In genomic region chr3:114900908-114901307, GRCh38 we compare ENCODE assay signal across 9 cellular contexts.
A peak's percentile ranks its signal among the peaks of the same experiment; 100 is the strongest.
DNase-seq lines count a peak whose midpoint lies in the region; ATAC-seq and TF ChIP-seq lines count a peak whose summit lies in the region.
"Had no signal": no experiment of that assay in that cellular context is flagged by ENCODE, and none has a peak within 500 bp of the region (broad histone marks: within the 10 kb centered on the region; RNA-seq: fewer than 3 reads in every experiment).

No MANE protein-coding gene starts in this region.

- 77% methylated on average over 8 of the region's 8 CpGs for WGBS in SK-N-SH (ENCODE audit: low lambda C conversion rate)
- 46 to 69% methylated on average over 8 of the region's 8 CpGs for WGBS in upper lobe of left lung, 2 donors

- H3K79me2 ChIP-seq in SK-N-SH (ENCODE audit: insufficient read depth): no peaks in the 10 kb centered on the region

- TF ChIP-seq RAD21 in SK-N-SH (IDR thresholded peaks at IDR 0.05; ENCODE audit: low read length): no peak

- TF ChIP-seq CTCF in SK-N-SH (IDR thresholded peaks at IDR 0.05): no peak
- no peak for TF ChIP-seq CTCF in upper lobe of left lung (IDR thresholded peaks at IDR 0.05)

- ATAC-seq in SK-N-SH treated with all-trans-retinoic acid at 6 μM for 48 hours: no peak; the same call in 2 of the 3 replicates
- ATAC-seq in upper lobe of left lung (ENCODE audit: low FRiP score in 2 of 2): peak in 1 of 2 donors; percentile 46
- ATAC-seq in GM21576 (IDR thresholded peaks at IDR 0.05; ENCODE audit: unreplicated experiment): no peak

- H4K20me1 ChIP-seq in SK-N-SH (ENCODE audit: insufficient read depth): no peaks in the 10 kb centered on the region

- H3K4me2 ChIP-seq in SK-N-SH: peak overlapping the region; percentile 53

- DNase-seq in SK-N-SH: no peak
- DNase-seq in upper lobe of left lung: no peak
- no peak for DNase-seq in superior temporal gyrus (ENCODE audit: extremely low spot score)
- DNase-seq in hepatic stellate cell (ENCODE audit: low spot score): no peak
- DNase-seq: activated CD8-positive, alpha-beta memory T cell treated with anti-CD3 and anti-CD28 coated beads, Interleukin-2, amount 50 U/mL, for 4 hours had no signal

- TF ChIP-seq POLR2A in upper lobe of left lung (IDR thresholded peaks at IDR 0.05): no peak

- POLR2A ChIA-PET in SK-N-SH (lab: Yijun Ruan, JAX): no interaction called here

- H3K9ac ChIP-seq in SK-N-SH: no peak overlapping the region
- H3K9ac ChIP-seq in endocrine pancreas (ENCODE audit: control insufficient read depth, insufficient read depth, low read length): no peak overlapping the region

- TF ChIP-seq EP300 in SK-N-SH (IDR thresholded peaks at IDR 0.05; ENCODE audit: borderline replicate concordance in 1 of 2, low read depth in 1 of 2, low read length in 1 of 2) (no peak), upper lobe of left lung (IDR thresholded peaks at IDR 0.05) (no peak)

- H3K27ac ChIP-seq in SK-N-SH (ENCODE audit: low read depth in 2 of 2, low read length in 1 of 2): peak overlapping the region in 1 of 2 experiments; percentile 6; a peak in 1 of 4 replicates
- peak overlapping the region; percentile 70 for H3K27ac ChIP-seq in muscle layer of duodenum (ENCODE audit: low read length)
- H3K27ac ChIP-seq in upper lobe of left lung: peak overlapping the region; percentile 4 to 74 (median 41)

- H3K36me3 ChIP-seq in SK-N-SH (replicated peaks in 1 of 2; ENCODE audit: control insufficient read depth in 1 of 2, insufficient read depth in 2 of 2, low read length in 1 of 2) (no peaks in the 10 kb centered on the region), endocrine pancreas (ENCODE audit: control insufficient read depth, insufficient read depth, low read length) (no peaks in the 10 kb centered on the region), muscle layer of duodenum (ENCODE audit: control insufficient read depth in 1 of 2, insufficient read depth in 2 of 2, low read length in 2 of 2) (no peaks in the 10 kb centered on the region), upper lobe of left lung (no peaks in the 10 kb centered on the region)

- no peaks in the 10 kb centered on the region for H3K9me2 ChIP-seq in SK-N-SH

- 0 out of 2 replicates have a peak overlapping the region, but pooled peaks have one; percentile 4 for H2AFZ ChIP-seq in SK-N-SH (ENCODE audit: low read depth)

- H3K4me3 ChIP-seq in SK-N-SH (ENCODE audit: low read depth in 2 of 2, low read length in 1 of 2) (no peak overlapping the region), endocrine pancreas (ENCODE audit: control insufficient read depth, insufficient read depth, low read length) (peak overlapping the region; percentile 94), muscle layer of duodenum (ENCODE audit: low read depth in 1 of 2, low read length in 2 of 2) (peak overlapping the region; percentile 34 to 53), upper lobe of left lung (peak overlapping the region in 3 of 4 donors; percentile 32 to 38 (median 33))

- peaks cover 4% of the 10 kb centered on the region for H3F3A ChIP-seq in SK-N-SH (replicated peaks; ENCODE audit: insufficient read depth)

- CTCF ChIA-PET in SK-N-SH (lab: Yijun Ruan, JAX): no interaction called here

- H3K4me1 ChIP-seq in SK-N-SH (ENCODE audit: control insufficient read depth in 1 of 2, insufficient read depth in 2 of 2, low read depth in 1 of 2, low read length in 1 of 2) (peaks cover 0 to 2% of the 10 kb centered on the region in 2 experiments; a peak in 1 of 4 replicates), endocrine pancreas (ENCODE audit: control insufficient read depth, insufficient read depth, low read length) (peaks cover 38% of the 10 kb centered on the region), muscle layer of duodenum (ENCODE audit: control insufficient read depth in 1 of 2, insufficient read depth in 2 of 2, low read length in 2 of 2) (peaks cover 16 to 20% of the 10 kb centered on the region in 2 donors), upper lobe of left lung (peaks cover 0 to 21% (median 11%) of the 10 kb centered on the region in 4 donors)

- H3K9me3 ChIP-seq in SK-N-SH (no peaks in the 10 kb centered on the region), endocrine pancreas (ENCODE audit: control insufficient read depth, low read length) (no peaks in the 10 kb centered on the region), muscle layer of duodenum (ENCODE audit: control insufficient read depth in 1 of 2, low read length in 2 of 2) (no peaks in the 10 kb centered on the region), upper lobe of left lung (no peaks in the 10 kb centered on the region)

- H3K27me3 ChIP-seq in SK-N-SH (ENCODE audit: insufficient read depth): no peaks in the 10 kb centered on the region
- H3K27me3 ChIP-seq in endocrine pancreas (ENCODE audit: control insufficient read depth, insufficient read depth, low read length): no peaks in the 10 kb centered on the region
- H3K27me3 ChIP-seq in muscle layer of duodenum (ENCODE audit: low read depth, low read length): no peaks in the 10 kb centered on the region
- no peaks in the 10 kb centered on the region for H3K27me3 ChIP-seq in upper lobe of left lung

TF ChIP-seq in SK-N-SH, 30 proteins besides CTCF, POLR2A, EP300 and RAD21:
- no peak for TF ChIP-seq CHD2 (IDR thresholded peaks at IDR 0.05; ENCODE audit: low read length, partially characterized antibody)
- no peak for TF ChIP-seq NRF1 (IDR thresholded peaks at IDR 0.05; ENCODE audit: low read depth, low read length)
- TF ChIP-seq, protein P1, sequence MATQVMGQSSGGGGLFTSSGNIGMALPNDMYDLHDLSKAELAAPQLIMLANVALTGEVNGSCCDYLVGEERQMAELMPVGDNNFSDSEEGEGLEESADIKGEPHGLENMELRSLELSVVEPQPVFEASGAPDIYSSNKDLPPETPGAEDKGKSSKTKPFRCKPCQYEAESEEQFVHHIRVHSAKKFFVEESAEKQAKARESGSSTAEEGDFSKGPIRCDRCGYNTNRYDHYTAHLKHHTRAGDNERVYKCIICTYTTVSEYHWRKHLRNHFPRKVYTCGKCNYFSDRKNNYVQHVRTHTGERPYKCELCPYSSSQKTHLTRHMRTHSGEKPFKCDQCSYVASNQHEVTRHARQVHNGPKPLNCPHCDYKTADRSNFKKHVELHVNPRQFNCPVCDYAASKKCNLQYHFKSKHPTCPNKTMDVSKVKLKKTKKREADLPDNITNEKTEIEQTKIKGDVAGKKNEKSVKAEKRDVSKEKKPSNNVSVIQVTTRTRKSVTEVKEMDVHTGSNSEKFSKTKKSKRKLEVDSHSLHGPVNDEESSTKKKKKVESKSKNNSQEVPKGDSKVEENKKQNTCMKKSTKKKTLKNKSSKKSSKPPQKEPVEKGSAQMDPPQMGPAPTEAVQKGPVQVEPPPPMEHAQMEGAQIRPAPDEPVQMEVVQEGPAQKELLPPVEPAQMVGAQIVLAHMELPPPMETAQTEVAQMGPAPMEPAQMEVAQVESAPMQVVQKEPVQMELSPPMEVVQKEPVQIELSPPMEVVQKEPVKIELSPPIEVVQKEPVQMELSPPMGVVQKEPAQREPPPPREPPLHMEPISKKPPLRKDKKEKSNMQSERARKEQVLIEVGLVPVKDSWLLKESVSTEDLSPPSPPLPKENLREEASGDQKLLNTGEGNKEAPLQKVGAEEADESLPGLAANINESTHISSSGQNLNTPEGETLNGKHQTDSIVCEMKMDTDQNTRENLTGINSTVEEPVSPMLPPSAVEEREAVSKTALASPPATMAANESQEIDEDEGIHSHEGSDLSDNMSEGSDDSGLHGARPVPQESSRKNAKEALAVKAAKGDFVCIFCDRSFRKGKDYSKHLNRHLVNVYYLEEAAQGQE (IDR thresholded peaks at IDR 0.05; ENCODE audit: low read depth, low read length): no peak
- TF ChIP-seq MXI1 (IDR thresholded peaks at IDR 0.05; ENCODE audit: low read depth, low read length): no peak
- no peak for TF ChIP-seq GABPA (IDR thresholded peaks at IDR 0.05; ENCODE audit: low read depth)
- no peak for TF ChIP-seq MEF2A (IDR thresholded peaks at IDR 0.05; ENCODE audit: borderline replicate concordance, low read depth)

TF ChIP-seq in SK-N-SH treated with all-trans-retinoic acid at 6 μM for 48 hours, 23 proteins besides CTCF, POLR2A, EP300 and RAD21:
- no peak for TF ChIP-seq PPARA (CRISPR knock-in tag; IDR thresholded peaks at IDR 0.05; ENCODE audit: borderline replicate concordance)
- TF ChIP-seq, protein P2, sequence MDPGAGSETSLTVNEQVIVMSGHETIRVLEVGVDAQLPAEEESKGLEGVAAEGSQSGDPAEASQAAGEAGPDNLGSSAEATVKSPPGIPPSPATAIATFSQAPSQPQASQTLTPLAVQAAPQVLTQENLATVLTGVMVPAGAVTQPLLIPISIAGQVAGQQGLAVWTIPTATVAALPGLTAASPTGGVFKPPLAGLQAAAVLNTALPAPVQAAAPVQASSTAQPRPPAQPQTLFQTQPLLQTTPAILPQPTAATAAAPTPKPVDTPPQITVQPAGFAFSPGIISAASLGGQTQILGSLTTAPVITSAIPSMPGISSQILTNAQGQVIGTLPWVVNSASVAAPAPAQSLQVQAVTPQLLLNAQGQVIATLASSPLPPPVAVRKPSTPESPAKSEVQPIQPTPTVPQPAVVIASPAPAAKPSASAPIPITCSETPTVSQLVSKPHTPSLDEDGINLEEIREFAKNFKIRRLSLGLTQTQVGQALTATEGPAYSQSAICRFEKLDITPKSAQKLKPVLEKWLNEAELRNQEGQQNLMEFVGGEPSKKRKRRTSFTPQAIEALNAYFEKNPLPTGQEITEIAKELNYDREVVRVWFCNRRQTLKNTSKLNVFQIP (CRISPR knock-in tag; IDR thresholded peaks at IDR 0.05; ENCODE audit: borderline replicate concordance, low read depth): no peak
- TF ChIP-seq OSR1 (CRISPR knock-in tag; IDR thresholded peaks at IDR 0.05): no peak
- no peak for TF ChIP-seq TCF4 (CRISPR knock-in tag; IDR thresholded peaks at IDR 0.05; ENCODE audit: borderline replicate concordance)
- TF ChIP-seq CSDC2 (CRISPR knock-in tag; IDR thresholded peaks at IDR 0.05): no peak
- no peak for TF ChIP-seq SNAI2 (CRISPR knock-in tag; IDR thresholded peaks at IDR 0.05)
- TF ChIP-seq ZFP3 (CRISPR knock-in tag; IDR thresholded peaks at IDR 0.05): no peak
- TF ChIP-seq TOX (CRISPR knock-in tag; IDR thresholded peaks at IDR 0.05; ENCODE audit: borderline replicate concordance): no peak
- TF ChIP-seq ZC3H10 (CRISPR knock-in tag; IDR thresholded peaks at IDR 0.05): no peak

Comparison
In these comparisons a context has a peak if more than half of its experiments do, and no peak if none do; other contexts are left out.
1. H3K4me3 ChIP-seq: peak in endocrine pancreas (single experiment), muscle layer of duodenum (2 of 2) and upper lobe of left lung (3 of 4); none in SK-N-SH (0 of 2).